In genomic region chr2:201523506-201523905, GRCh38 we compare ENCODE assay signal across 23 cellular contexts.
DNase-seq lines count a peak whose midpoint lies in the region; ATAC-seq, FAIRE-seq and TF ChIP-seq lines count a peak whose summit lies in the region.
"Had no signal": no experiment of that assay in that cellular context is flagged by ENCODE, and none has a peak within 500 bp of the region (broad histone marks: within the 10 kb centered on the region; RNA-seq: fewer than 3 reads in every experiment).

No MANE protein-coding gene starts in this region.

- DNase-seq in H54 (ENCODE audit: insufficient read length, low spot score) (no peak), amniotic epithelial cell (ENCODE audit: low read depth) (peak; percentile 32), fibroblast of gingiva (ENCODE audit: low read depth) (peak; percentile 54), stromal cell of bone marrow (ENCODE audit: low read depth) (peak; percentile 11), COLO668 (lab: John Stamatoyannopoulos, UW; ENCODE audit: unreplicated experiment) (no peak), NCI-H2171 (lab: John Stamatoyannopoulos, UW) (no peak), GM20000 (ENCODE audit: low spot score) (no peak)
- DNase-seq: ACHN; CD4-positive, alpha-beta memory T cell; DND-41; HCEC 1CT; NCI-H1092 treated with DMSO at 0.1 percent for 48 hours; NCI-H1436 treated with DMSO at 0.1 percent for 48 hours; NCI-H1930; NCI-H345; NCI-H524; NCI-H774; SIG-M5; SK-N-SH had no signal

- TF ChIP-seq POLR2A in H54 (IDR thresholded peaks at IDR 0.05; ENCODE audit: low read depth, low read length) = no peak

- peak; percentile 30 for FAIRE-seq in H54 (lab: Jason Lieb, UNC)
- FAIRE-seq: G401.6 had no signal

- TF ChIP-seq CTCF in GM20000 (IDR thresholded peaks at IDR 0.05; ENCODE audit: extremely low read depth, missing control alignments) = no peak

- no peak for ATAC-seq in HG03442 (IDR thresholded peaks at IDR 0.05; ENCODE audit: unreplicated experiment)
- ATAC-seq: GM23338, Panc1 had no signal

Comparison
In these comparisons a context has a peak if more than half of its experiments do, and no peak if none do; other contexts are left out.
1. DNase-seq: peak in amniotic epithelial cell (single experiment), fibroblast of gingiva (single experiment) and stromal cell of bone marrow (single experiment); none in H54 (single experiment), COLO668 (single experiment), NCI-H2171 (single experiment) and GM20000 (single experiment).